Comparison of ENCODE assay signal across 17 cellular contexts in the genomic region with DNA sequence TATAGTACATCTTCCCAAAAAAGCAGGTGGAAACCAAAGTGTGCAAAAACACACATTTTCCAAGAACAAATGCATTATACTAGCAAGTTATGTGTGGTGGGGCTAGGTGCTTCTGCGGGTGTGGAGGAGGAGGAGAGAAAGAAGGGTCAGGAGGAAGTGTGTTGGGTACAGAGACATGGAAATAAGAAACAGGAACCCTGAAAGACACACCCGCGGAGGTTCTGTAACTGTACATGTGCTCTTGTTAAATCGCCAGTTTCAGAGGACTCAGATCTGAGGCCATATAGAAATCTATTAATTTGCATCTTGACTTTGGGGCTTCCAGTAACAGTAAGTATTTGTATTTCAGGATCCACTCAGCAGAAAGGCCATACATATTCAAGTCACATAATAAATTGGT. TPM values are rescaled to one million over a fixed set of nuclear protein-coding genes. Genes with fewer than 3 reads are reported as not detected.
"Had no signal": no experiment of that assay in that cellular context is flagged by ENCODE, and none has a peak within 500 bp of the region (broad histone marks: within the 10 kb centered on the region; RNA-seq: fewer than 3 reads in every experiment).

No MANE protein-coding gene starts in this region.

- H3K9me3 ChIP-seq: ascending aorta, right atrium auricular region, tibial nerve had no signal

- ATAC-seq: activated CD8-positive, alpha-beta T cell treated with anti-CD3 and anti-CD28 coated beads, Interleukin-2, amount 10 ng/mL, durations not matched to agents 7 days and 5 days; activated naive CD8-positive, alpha-beta T cell treated with anti-CD3 and anti-CD28 coated beads, Interleukin-2, amount 50 U/mL, for 24 hours; foreskin keratinocyte; left cardiac atrium; stimulated activated effector memory CD8-positive, alpha-beta T cell treated with anti-CD3 and anti-CD28 coated beads, Interleukin-12 subunit alpha, Interleukin-12 subunit beta, amount 100 ng/mL, for 72 hours had no signal

- H3K27ac Mint-ChIP-seq: activated CD8-positive, alpha-beta T cell treated with anti-CD3 and anti-CD28 coated beads, Interleukin-2, amount 10 ng/mL, durations not matched to agents 7 days and 5 days; activated naive CD8-positive, alpha-beta T cell treated with anti-CD3 and anti-CD28 coated beads, Interleukin-2, amount 50 U/mL, for 24 hours; natural killer cell; stimulated activated effector memory CD8-positive, alpha-beta T cell treated with anti-CD3 and anti-CD28 coated beads, Interleukin-12 subunit alpha, Interleukin-12 subunit beta, amount 100 ng/mL, for 72 hours; T-helper 1 cell treated with Interleukin-12 subunit alpha and Interleukin-12 subunit beta and Interleukin-4 antibody, amounts not matched to agents 30 μg/mL and 1 μg/mL, for 36 hours had no signal

- H3K36me3 ChIP-seq: right atrium auricular region, tibial nerve had no signal

- H3K27me3 ChIP-seq: ascending aorta, foreskin keratinocyte, right atrium auricular region, tibial nerve had no signal

- H3K27ac ChIP-seq: ascending aorta, foreskin keratinocyte, right atrium auricular region, tibial nerve had no signal

- H3K4me1 ChIP-seq: tibial nerve had no signal

- DNase-seq: activated CD4-positive, alpha-beta T cell treated with anti-CD3 and anti-CD28 coated beads for 4 hours; activated CD8-positive, alpha-beta memory T cell treated with anti-CD3 and anti-CD28 coated beads, Interleukin-2, amount 50 U/mL, for 48 hours; activated CD8-positive, alpha-beta T cell treated with anti-CD3 and anti-CD28 coated beads, Interleukin-2, amount 10 ng/mL, durations not matched to agents 7 days and 5 days; activated naive CD4-positive, alpha-beta T cell; activated naive CD8-positive, alpha-beta T cell treated with anti-CD3 and anti-CD28 coated beads, Interleukin-2, amount 50 U/mL, for 24 hours; head of caudate nucleus; left cardiac atrium; natural killer cell; nucleus accumbens had no signal

- H3K4me3 Mint-ChIP-seq: activated CD8-positive, alpha-beta T cell treated with anti-CD3 and anti-CD28 coated beads, Interleukin-2, amount 10 ng/mL, durations not matched to agents 7 days and 5 days; activated naive CD8-positive, alpha-beta T cell treated with anti-CD3 and anti-CD28 coated beads, Interleukin-2, amount 50 U/mL, for 24 hours; natural killer cell; stimulated activated effector memory CD8-positive, alpha-beta T cell treated with anti-CD3 and anti-CD28 coated beads, Interleukin-12 subunit alpha, Interleukin-12 subunit beta, amount 100 ng/mL, for 72 hours; T-helper 1 cell treated with Interleukin-12 subunit alpha and Interleukin-12 subunit beta and Interleukin-4 antibody, amounts not matched to agents 30 μg/mL and 1 μg/mL, for 36 hours had no signal

- H3K4me1 Mint-ChIP-seq: activated naive CD8-positive, alpha-beta T cell treated with anti-CD3 and anti-CD28 coated beads, Interleukin-2, amount 50 U/mL, for 24 hours; stimulated activated effector memory CD8-positive, alpha-beta T cell treated with anti-CD3 and anti-CD28 coated beads, Interleukin-12 subunit alpha, Interleukin-12 subunit beta, amount 100 ng/mL, for 72 hours had no signal

- H3K9me3 Mint-ChIP-seq: activated naive CD8-positive, alpha-beta T cell treated with anti-CD3 and anti-CD28 coated beads, Interleukin-2, amount 50 U/mL, for 24 hours; natural killer cell had no signal

- H3K36me3 Mint-ChIP-seq: natural killer cell; stimulated activated effector memory CD8-positive, alpha-beta T cell treated with anti-CD3 and anti-CD28 coated beads, Interleukin-12 subunit alpha, Interleukin-12 subunit beta, amount 100 ng/mL, for 72 hours had no signal

- H3K4me3 ChIP-seq: ascending aorta, lung, right atrium auricular region, smooth muscle cell, tibial nerve had no signal

RNA-seq across cellular contexts. Expression of a gene that starts 30.9 kb away (rescaled TPM):
- total RNA-seq: activated CD8-positive, alpha-beta T cell treated with anti-CD3 and anti-CD28 coated beads, Interleukin-2, amount 10 ng/mL, durations not matched to agents 7 days and 5 days had no signal
